ENCODE assay signal across 16 cellular contexts in genomic region chr1:24004132-24004531, GRCh38.
"Had no signal": no experiment of that assay in that cellular context is flagged by ENCODE, and none has a peak within 500 bp of the region (broad histone marks: within the 10 kb centered on the region; RNA-seq: fewer than 3 reads in every experiment).

No MANE protein-coding gene starts in this region.

- H3K4me1 Mint-ChIP-seq: natural killer cell, neural crest cell had no signal

- H3K27me3 ChIP-seq: esophagus muscularis mucosa, gastroesophageal sphincter, sigmoid colon, stomach had no signal

- H3K27ac ChIP-seq: epithelial cell of prostate, esophagus muscularis mucosa, gastroesophageal sphincter, sigmoid colon, skin epidermis, stomach had no signal

- H3K36me3 ChIP-seq: esophagus muscularis mucosa, gastroesophageal sphincter, sigmoid colon, stomach had no signal

- H3K27ac Mint-ChIP-seq: dendritic cell treated with granulocyte-macrophage colony-stimulating factor and Interleukin-4, amounts not matched to agents 40 ng/mL and 50 ng/mL, for 4 days; effector memory CD8-positive, alpha-beta T cell; mesothelial cell of epicardium; natural killer cell had no signal

- DNase-seq: effector memory CD8-positive, alpha-beta T cell; glutamatergic neuron; natural killer cell; posterior cingulate gyrus; sigmoid colon; stimulated activated CD4-positive, alpha-beta T cell treated with anti-CD3 and anti-CD28 coated beads, Interleukin-12 subunit alpha, Interleukin-12 subunit beta, amount 100 ng/mL, for 4 hours; stimulated activated naive CD4-positive, alpha-beta T cell; stomach; trophoblast cell had no signal

- H3K9me3 Mint-ChIP-seq: dendritic cell treated with granulocyte-macrophage colony-stimulating factor and Interleukin-4, amounts not matched to agents 40 ng/mL and 50 ng/mL, for 4 days; effector memory CD8-positive, alpha-beta T cell; natural killer cell; neural crest cell had no signal

- H3K9me3 ChIP-seq: esophagus muscularis mucosa, gastroesophageal sphincter, sigmoid colon, stomach had no signal

- ATAC-seq: effector memory CD8-positive, alpha-beta T cell; gastroesophageal sphincter; natural killer cell had no signal

- H3K4me3 Mint-ChIP-seq: dendritic cell treated with granulocyte-macrophage colony-stimulating factor and Interleukin-4, amounts not matched to agents 40 ng/mL and 50 ng/mL, for 4 days; effector memory CD8-positive, alpha-beta T cell; mesothelial cell of epicardium; natural killer cell; neural crest cell had no signal

- H3K4me3 ChIP-seq: esophagus muscularis mucosa, gastroesophageal sphincter, sigmoid colon, skin epidermis, stomach had no signal

- H3K4me1 ChIP-seq: gastroesophageal sphincter had no signal

- H3K36me3 Mint-ChIP-seq: mesothelial cell of epicardium, natural killer cell had no signal
